ENCODE assay signal across 10 cellular contexts in the genomic region with DNA sequence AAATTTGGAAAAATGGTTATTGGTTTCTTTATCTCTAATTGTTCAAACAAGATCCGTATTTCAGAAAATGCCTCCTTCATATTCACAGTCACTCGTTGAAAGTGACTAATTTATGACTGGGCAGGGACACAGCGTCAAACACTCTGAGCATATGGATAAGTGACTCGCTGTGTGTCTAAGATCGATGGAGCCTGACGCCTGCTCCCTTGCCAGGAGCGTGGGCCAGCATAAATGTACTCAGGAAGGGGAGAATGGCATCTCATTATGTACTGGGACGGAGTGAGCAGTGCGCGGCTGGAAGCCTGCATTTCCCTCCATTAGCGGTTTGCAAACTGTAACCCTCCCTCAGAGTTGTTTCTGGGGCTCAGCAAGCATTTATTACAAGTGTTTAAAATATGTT.
DNase-seq lines count a peak whose midpoint lies in the region; ATAC-seq and TF ChIP-seq lines count a peak whose summit lies in the region.
"Had no signal": no experiment of that assay in that cellular context is flagged by ENCODE, and none has a peak within 500 bp of the region (broad histone marks: within the 10 kb centered on the region; RNA-seq: fewer than 3 reads in every experiment).

No MANE protein-coding gene starts in this region.

- H3K9me3 ChIP-seq in T-helper 17 cell (ENCODE audit: control insufficient read depth, low read length, poor library complexity, severe bottlenecking) (no peaks in the 10 kb centered on the region), mucosa of descending colon (no peaks in the 10 kb centered on the region)

- H3K4me1 ChIP-seq in mucosa of descending colon (ENCODE audit: low read depth), result no peaks in the 10 kb centered on the region

- peaks cover 7% of the 10 kb centered on the region for H3K4me1 Mint-ChIP-seq in T-helper 17 cell
- peaks cover 5 to 6% of the 10 kb centered on the region in 2 donors for H3K4me1 Mint-ChIP-seq in natural killer cell treated with Interleukin-12 subunit alpha and Interleukin-12 subunit beta and Interleukin-15 and Interleukin-18, amount 100 ng/mL, for 72 hours (ENCODE audit: low read depth in 2 of 2)
- peaks cover 12% of the 10 kb centered on the region for H3K4me1 Mint-ChIP-seq in stimulated activated naive CD8-positive, alpha-beta T cell treated with anti-CD3 and anti-CD28 coated beads, Interleukin-15, amount 100 ng/mL, for 72 hours

- TF ChIP-seq CTCF in mucosa of descending colon (IDR thresholded peaks at IDR 0.05), result no peak

- intact Hi-C loops in mucosa of descending colon (cut with DNase I, micrococcal nuclease), result no loop called here

- H3K36me3 Mint-ChIP-seq in T-helper 17 cell (ENCODE audit: low read depth), result peaks cover 2% of the 10 kb centered on the region
- no peaks in the 10 kb centered on the region for H3K36me3 Mint-ChIP-seq in natural killer cell treated with Interleukin-12 subunit alpha and Interleukin-12 subunit beta and Interleukin-15 and Interleukin-18, amount 100 ng/mL, for 72 hours

- no peak overlapping the region for H3K4me3 ChIP-seq in mucosa of descending colon

- H3K27ac Mint-ChIP-seq in T-helper 17 cell, result no peak overlapping the region
- no peak overlapping the region for H3K27ac Mint-ChIP-seq in natural killer cell treated with Interleukin-12 subunit alpha and Interleukin-12 subunit beta and Interleukin-15 and Interleukin-18, amount 100 ng/mL, for 72 hours
- no peak overlapping the region for H3K27ac Mint-ChIP-seq in stimulated activated naive CD8-positive, alpha-beta T cell treated with anti-CD3 and anti-CD28 coated beads, Interleukin-15, amount 100 ng/mL, for 72 hours
- H3K27ac Mint-ChIP-seq: activated CD8-positive, alpha-beta T cell treated with anti-CD3 and anti-CD28 coated beads for 36 hours had no signal

- H3K36me3 ChIP-seq in mucosa of descending colon (ENCODE audit: low read depth), result no peaks in the 10 kb centered on the region

- H3K9me3 Mint-ChIP-seq in natural killer cell treated with Interleukin-12 subunit alpha and Interleukin-12 subunit beta and Interleukin-15 and Interleukin-18, amount 100 ng/mL, for 72 hours, result no peaks in the 10 kb centered on the region
- no peaks in the 10 kb centered on the region for H3K9me3 Mint-ChIP-seq in stimulated activated naive CD8-positive, alpha-beta T cell treated with anti-CD3 and anti-CD28 coated beads, Interleukin-15, amount 100 ng/mL, for 72 hours
- H3K9me3 Mint-ChIP-seq: activated CD8-positive, alpha-beta T cell treated with anti-CD3 and anti-CD28 coated beads for 36 hours had no signal

- H3K4me3 Mint-ChIP-seq in T-helper 17 cell, result peak overlapping the region; percentile 7
- no peak overlapping the region for H3K4me3 Mint-ChIP-seq in natural killer cell treated with Interleukin-12 subunit alpha and Interleukin-12 subunit beta and Interleukin-15 and Interleukin-18, amount 100 ng/mL, for 72 hours
- no peak overlapping the region for H3K4me3 Mint-ChIP-seq in stimulated activated naive CD8-positive, alpha-beta T cell treated with anti-CD3 and anti-CD28 coated beads, Interleukin-15, amount 100 ng/mL, for 72 hours
- H3K4me3 Mint-ChIP-seq: activated CD8-positive, alpha-beta T cell treated with anti-CD3 and anti-CD28 coated beads for 36 hours had no signal

- peaks cover 48% of the 10 kb centered on the region for H3K27me3 Mint-ChIP-seq in T-helper 17 cell
- H3K27me3 Mint-ChIP-seq in natural killer cell treated with Interleukin-12 subunit alpha and Interleukin-12 subunit beta and Interleukin-15 and Interleukin-18, amount 100 ng/mL, for 72 hours, result peaks cover 25 to 34% of the 10 kb centered on the region in 2 donors
- peaks cover 32% of the 10 kb centered on the region for H3K27me3 Mint-ChIP-seq in stimulated activated naive CD8-positive, alpha-beta T cell treated with anti-CD3 and anti-CD28 coated beads, Interleukin-15, amount 100 ng/mL, for 72 hours

- no peak for ATAC-seq in T-helper 17 cell
- peak; percentile 97 for ATAC-seq in mucosa of descending colon
- no peak for ATAC-seq in HG03442 (IDR thresholded peaks at IDR 0.05; ENCODE audit: unreplicated experiment)
- ATAC-seq in natural killer cell treated with Interleukin-12 subunit alpha and Interleukin-12 subunit beta and Interleukin-15 and Interleukin-18, amount 100 ng/mL, for 72 hours, result no peak
- ATAC-seq in stimulated activated naive CD8-positive, alpha-beta T cell treated with anti-CD3 and anti-CD28 coated beads, Interleukin-15, amount 100 ng/mL, for 72 hours, result no peak
- ATAC-seq: activated CD8-positive, alpha-beta T cell treated with anti-CD3 and anti-CD28 coated beads for 36 hours had no signal

- DNase-seq in ELR (ENCODE audit: low read depth), result peak; percentile 73
- peak; percentile 24 for DNase-seq in NCI-H2107 (lab: John Stamatoyannopoulos, UW)
- DNase-seq in T-helper 17 cell, result no peak
- DNase-seq in mucosa of descending colon, result peak in 1 of 3 donors; percentile 12
- DNase-seq in natural killer cell treated with Interleukin-12 subunit alpha and Interleukin-12 subunit beta and Interleukin-15 and Interleukin-18, amount 100 ng/mL, for 72 hours (ENCODE audit: low spot score), result no peak
- DNase-seq in stimulated activated naive CD8-positive, alpha-beta T cell treated with anti-CD3 and anti-CD28 coated beads, Interleukin-15, amount 100 ng/mL, for 72 hours, result no peak
- no peak for DNase-seq in cortex of kidney (lab: John Stamatoyannopoulos, UW)
- DNase-seq: activated CD8-positive, alpha-beta T cell treated with anti-CD3 and anti-CD28 coated beads for 36 hours; stimulated activated naive CD4-positive, alpha-beta T cell treated with Interleukin-2 at 50 U/mL for 16 hours had no signal

Comparison
In these comparisons a context has a peak if more than half of its experiments do, and no peak if none do; other contexts are left out.
1. DNase-seq: peak in ELR (single experiment) and NCI-H2107 (single experiment); none in T-helper 17 cell (0 of 3), natural killer cell treated with Interleukin-12 subunit alpha and Interleukin-12 subunit beta and Interleukin-15 and Interleukin-18, amount 100 ng/mL, for 72 hours (single experiment), stimulated activated naive CD8-positive, alpha-beta T cell treated with anti-CD3 and anti-CD28 coated beads, Interleukin-15, amount 100 ng/mL, for 72 hours (0 of 2) and cortex of kidney (single experiment).